14 cellular contexts compared by ENCODE assay signal in the genomic region with DNA sequence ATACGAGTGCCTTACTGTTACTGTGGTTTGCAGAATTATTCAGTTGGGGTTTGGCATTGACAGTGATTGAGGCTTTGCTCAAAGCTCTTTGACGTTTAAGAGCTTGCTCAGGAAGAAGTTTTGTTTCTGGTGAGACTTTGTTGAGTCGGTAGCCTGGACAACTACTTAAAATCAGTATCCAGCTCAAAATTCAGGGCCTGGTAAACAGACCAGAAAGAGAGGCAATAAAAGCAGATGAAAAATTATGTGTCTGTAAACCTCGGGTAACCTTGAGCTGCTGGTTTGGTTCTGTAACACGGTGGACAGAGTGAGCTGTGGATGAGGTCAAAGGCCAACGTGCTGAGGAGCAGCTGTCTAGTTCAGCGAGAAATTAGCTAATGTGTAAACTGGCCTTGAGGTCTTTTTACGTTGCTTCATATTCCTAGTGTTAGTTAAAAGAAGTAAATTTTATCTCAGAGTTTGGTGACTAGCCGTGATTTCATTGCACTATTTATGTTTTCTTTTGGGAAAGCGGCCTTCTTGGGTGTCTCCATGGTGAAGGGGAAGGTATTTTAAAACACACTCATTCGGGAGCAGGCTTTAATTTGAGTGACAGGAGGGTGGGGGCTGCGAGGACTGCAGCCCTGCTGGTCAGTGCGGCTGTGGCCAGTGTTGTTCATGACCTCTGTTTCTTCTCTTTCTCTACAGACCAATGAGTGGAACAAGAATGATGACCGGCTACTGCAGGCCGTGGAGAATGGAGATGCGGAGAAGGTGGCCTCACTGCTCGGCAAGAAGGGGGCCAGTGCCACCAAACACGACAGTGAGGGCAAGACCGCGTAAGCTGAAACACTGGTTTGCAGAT.
DNase-seq lines count a peak whose midpoint lies in the region; ATAC-seq, FAIRE-seq and TF ChIP-seq lines count a peak whose summit lies in the region.
"Had no signal": no experiment of that assay in that cellular context is flagged by ENCODE, and none has a peak within 500 bp of the region (broad histone marks: within the 10 kb centered on the region; RNA-seq: fewer than 3 reads in every experiment).

No MANE protein-coding gene starts in this region.

- CTCF ChIA-PET in Caco-2 (lab: Charles Lee) (interaction anchor here (1.0 to 2.6 kb wide), 4 partner anchors 43 to 101 kb away, joined by 3 to 8 read pairs (median 4); partner anchors contain the start of gene RAI14), K562 (lab: Yijun Ruan, JAX; ENCODE audit: low intra/inter-chr PET ratio) (no interaction called here), GM10248 (lab: Yijun Ruan, JAX) (interaction anchor here (0.7 to 1.4 kb wide), 3 partner anchors 68 to 271 kb away, joined by 3 read pairs; no protein-coding TSS in a partner anchor)

- WGBS in K562 (ENCODE audit: insufficient coverage, low coverage, missing lambda C conversion rate), result 76% methylated on average over 20 of the region's 20 CpGs

- H3K4me1 Mint-ChIP-seq in Caco-2 (ENCODE audit: low read depth, unreplicated experiment), result peaks cover 38% of the 10 kb centered on the region
- peaks cover 37% of the 10 kb centered on the region for H3K4me1 Mint-ChIP-seq in progenitor cell of endocrine pancreas (ENCODE audit: low read depth)

- FAIRE-seq in K562 (lab: Jason Lieb, UNC), result no peak

- intact Hi-C loops in Caco-2 (cut with micrococcal nuclease; ENCODE audit: unreplicated experiment) (loop anchor here (1.0 to 10.0 kb wide), 5 partner anchors 55 to 270 kb away; partner anchors contain the start of gene RAI14), K562 (cut with micrococcal nuclease) (no loop called here)

- no peak overlapping the region for H3K4me2 ChIP-seq in K562 (ENCODE audit: insufficient read depth, low read length)
- H3K4me2 ChIP-seq: SK-N-SH had no signal

- no peak overlapping the region for H3K27ac ChIP-seq in K562 (ENCODE audit: extremely low read depth, low read depth, low read length)

- no peak overlapping the region for H2AFZ ChIP-seq in K562 (ENCODE audit: low read depth, low read length)

- no peak for TF ChIP-seq EP300 in K562 (IDR thresholded peaks at IDR 0.05; ENCODE audit: low read length)

- H3K36me3 Mint-ChIP-seq in Caco-2 (ENCODE audit: insufficient read depth, unreplicated experiment) (peaks cover 38% of the 10 kb centered on the region), progenitor cell of endocrine pancreas (ENCODE audit: insufficient read depth) (peaks cover 37% of the 10 kb centered on the region)

- H3K9me3 ChIP-seq in Caco-2 (no peaks in the 10 kb centered on the region), K562 (replicated peaks; ENCODE audit: control insufficient read depth, insufficient read depth, low read depth, low read length) (no peaks in the 10 kb centered on the region)
- H3K9me3 ChIP-seq: SK-N-SH had no signal

- DNase-seq in Caco-2, result peak; percentile 66 to 77
- DNase-seq in K562 (ENCODE audit: extremely low read depth in 1 of 4, low spot score in 3 of 4), result no peak
- DNase-seq in left lobe of liver (ENCODE audit: low spot score), result peak; percentile 84
- DNase-seq in progenitor cell of endocrine pancreas (ENCODE audit: low spot score, unreplicated experiment), result no peak
- no peak for DNase-seq in NCI-H1105 (lab: John Stamatoyannopoulos, UW)
- no peak for DNase-seq in GM10248 (ENCODE audit: extremely low spot score)
- DNase-seq in effector CD4-positive, alpha-beta T cell, result no peak
- DNase-seq: activated gamma-delta T cell treated with Interleukin-2 at 50 U/mL for 16 hours, cerebellar nuclear complex, midbrain, SK-N-SH, substantia nigra had no signal

- in situ Hi-C loops in K562 (cut with MboI), result no loop called here

- H3K9ac ChIP-seq in K562 (ENCODE audit: insufficient read depth in 1 of 2, low read depth in 2 of 2, low read length in 2 of 2), result no peak overlapping the region
- H3K9ac ChIP-seq: SK-N-SH had no signal

- no peak overlapping the region for H3K4me3 ChIP-seq in Caco-2 (ENCODE audit: low read depth, low read length)
- no peak overlapping the region for H3K4me3 ChIP-seq in K562

- TF ChIP-seq RAD21 in K562 (CRISPR knock-in tag; conservative IDR thresholded peaks at IDR 0.05 in 1 of 2, IDR thresholded peaks at IDR 0.05 in 1 of 2), result no peak

- H3K36me3 ChIP-seq in Caco-2 (ENCODE audit: control insufficient read depth, insufficient read depth, low read length), result peaks cover 1% of the 10 kb centered on the region; the same call in 1 of the 2 replicates
- H3K36me3 ChIP-seq in K562 (ENCODE audit: control insufficient read depth, insufficient read depth, low read length), result peaks cover 17% of the 10 kb centered on the region; the same call in 2 of the 3 replicates

- H3K9me1 ChIP-seq in K562 (ENCODE audit: control insufficient read depth, insufficient read depth, low read length), result no peaks in the 10 kb centered on the region

- H3K27me3 Mint-ChIP-seq in Caco-2 (ENCODE audit: insufficient read depth, unreplicated experiment) (no peaks in the 10 kb centered on the region), progenitor cell of endocrine pancreas (no peaks in the 10 kb centered on the region)

- no peak for TF ChIP-seq POLR2A in K562 (conservative IDR thresholded peaks at IDR 0.05)

- H3K27me3 ChIP-seq in Caco-2 (replicated peaks; ENCODE audit: control insufficient read depth, insufficient read depth, low read length) (no peaks in the 10 kb centered on the region), K562 (ENCODE audit: control insufficient read depth in 2 of 2, insufficient read depth in 2 of 2, low read length in 2 of 2) (no peaks in the 10 kb centered on the region)

- TF ChIP-seq CTCF in Caco-2 (IDR thresholded peaks at IDR 0.05; ENCODE audit: insufficient read depth in 1 of 2, low read depth in 1 of 2, low read length in 1 of 2, severe bottlenecking in 1 of 2, unreplicated experiment in 1 of 2), result no peak
- TF ChIP-seq CTCF in K562 (IDR thresholded peaks at IDR 0.05 in 2 of 3, conservative IDR thresholded peaks at IDR 0.05 in 1 of 3; ENCODE audit: insufficient read depth in 2 of 3, low read depth in 1 of 3, low read length in 3 of 3), result no peak
- TF ChIP-seq CTCF in progenitor cell of endocrine pancreas (IDR thresholded peaks at IDR 0.05; ENCODE audit: unreplicated experiment), result no peak
- TF ChIP-seq CTCF in GM10248 (IDR thresholded peaks at IDR 0.05; ENCODE audit: control extremely low read depth, extremely low read depth, low read depth, missing control alignments), result no peak

- H3K4me3 Mint-ChIP-seq in Caco-2 (ENCODE audit: unreplicated experiment) (peak overlapping the region; percentile 40), progenitor cell of endocrine pancreas (ENCODE audit: low read depth) (peak overlapping the region; percentile 24)

- H3K9me3 Mint-ChIP-seq in Caco-2 (ENCODE audit: unreplicated experiment) (no peaks in the 10 kb centered on the region), progenitor cell of endocrine pancreas (ENCODE audit: low read depth) (no peaks in the 10 kb centered on the region)

- no TSS peak for BruUV-seq in Caco-2 (replicated peaks; lab: Mats Ljungman, UMichigan)
- BruUV-seq in K562 (replicated peaks; lab: Mats Ljungman, UMichigan), result no TSS peak

- peak overlapping the region; percentile 50 for H3K27ac Mint-ChIP-seq in Caco-2 (ENCODE audit: unreplicated experiment)
- peak overlapping the region; percentile 91 for H3K27ac Mint-ChIP-seq in progenitor cell of endocrine pancreas

- no peaks in the 10 kb centered on the region for H3K79me2 ChIP-seq in K562 (ENCODE audit: control insufficient read depth, insufficient read depth, low read length)

- POLR2A ChIA-PET in Caco-2 (lab: Charles Lee) (no interaction called here), K562 (lab: Yijun Ruan, JAX) (no interaction called here), GM10248 (lab: Yijun Ruan, JAX) (no interaction called here)

- no peaks in the 10 kb centered on the region for H4K20me1 ChIP-seq in K562 (replicated peaks; ENCODE audit: control insufficient read depth, insufficient read depth, low read length)

- H3K4me1 ChIP-seq in Caco-2, result peaks cover 22% of the 10 kb centered on the region
- no peaks in the 10 kb centered on the region for H3K4me1 ChIP-seq in K562 (replicated peaks in 1 of 2; ENCODE audit: control insufficient read depth in 2 of 2, insufficient read depth in 2 of 2, low read length in 2 of 2)

- no peak for ATAC-seq in K562
- peak; percentile 88 for ATAC-seq in left lobe of liver
- ATAC-seq in GM21619 (IDR thresholded peaks at IDR 0.05; ENCODE audit: unreplicated experiment), result no peak
- ATAC-seq: esophagus mucosa had no signal

TF ChIP-seq in K562, 482 proteins besides CTCF, POLR2A, EP300 and RAD21:
- TF ChIP-seq ELF4 (CRISPR knock-in tag; IDR thresholded peaks at IDR 0.05), result no peak
- TF ChIP-seq, protein P1, sequence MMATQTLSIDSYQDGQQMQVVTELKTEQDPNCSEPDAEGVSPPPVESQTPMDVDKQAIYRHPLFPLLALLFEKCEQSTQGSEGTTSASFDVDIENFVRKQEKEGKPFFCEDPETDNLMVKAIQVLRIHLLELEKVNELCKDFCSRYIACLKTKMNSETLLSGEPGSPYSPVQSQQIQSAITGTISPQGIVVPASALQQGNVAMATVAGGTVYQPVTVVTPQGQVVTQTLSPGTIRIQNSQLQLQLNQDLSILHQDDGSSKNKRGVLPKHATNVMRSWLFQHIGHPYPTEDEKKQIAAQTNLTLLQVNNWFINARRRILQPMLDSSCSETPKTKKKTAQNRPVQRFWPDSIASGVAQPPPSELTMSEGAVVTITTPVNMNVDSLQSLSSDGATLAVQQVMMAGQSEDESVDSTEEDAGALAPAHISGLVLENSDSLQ (IDR thresholded peaks at IDR 0.05), result peak; percentile 43; the same call in 1 of the 2 replicates

Comparison
In these comparisons a context has a peak if more than half of its experiments do, and no peak if none do; other contexts are left out.
1. DNase-seq: peak in Caco-2 (2 of 2) and left lobe of liver (single experiment); none in K562 (0 of 4), progenitor cell of endocrine pancreas (single experiment), NCI-H1105 (single experiment), GM10248 (single experiment) and effector CD4-positive, alpha-beta T cell (single experiment).